ENCODE assay signal across 1 cellular context in genomic region chr4:17489123-17489522, GRCh38.
TF ChIP-seq lines count a peak whose summit lies in the region.

No MANE protein-coding gene starts in this region.

TF ChIP-seq in HepG2, 621 proteins besides CTCF, POLR2A, EP300 and RAD21:
- TF ChIP-seq THAP11 (CRISPR knock-in tag; IDR thresholded peaks at IDR 0.05) (no peak), ZNF598 (CRISPR knock-in tag; IDR thresholded peaks at IDR 0.05; ENCODE audit: borderline replicate concordance) (no peak), ZNF883 (CRISPR knock-in tag; IDR thresholded peaks at IDR 0.05; ENCODE audit: not compliant biosample characterization) (no peak), TCF7L2 (IDR thresholded peaks at IDR 0.05; ENCODE audit: low read depth, low read length) (no peak), ONECUT2 (CRISPR knock-in tag; IDR thresholded peaks at IDR 0.05) (no peak), ARID2 (CRISPR knock-in tag; IDR thresholded peaks at IDR 0.05; ENCODE audit: borderline replicate concordance) (no peak), CREB1 (IDR thresholded peaks at IDR 0.05) (no peak), CREB1 (CRISPR knock-in tag; IDR thresholded peaks at IDR 0.05) (no peak), ZNF570 (CRISPR knock-in tag; IDR thresholded peaks at IDR 0.05; ENCODE audit: borderline replicate concordance) (no peak), GPBP1L1 (CRISPR knock-in tag; IDR thresholded peaks at IDR 0.05) (no peak), MXD4 (CRISPR knock-in tag; IDR thresholded peaks at IDR 0.05) (no peak), ZNF580 (CRISPR knock-in tag; IDR thresholded peaks at IDR 0.05; ENCODE audit: borderline replicate concordance, low read depth) (no peak), CREM (IDR thresholded peaks at IDR 0.05) (no peak), CREM (CRISPR knock-in tag; IDR thresholded peaks at IDR 0.05) (no peak), FLYWCH1 (CRISPR knock-in tag; IDR thresholded peaks at IDR 0.05) (no peak), BRD4 (CRISPR knock-in tag; IDR thresholded peaks at IDR 0.05) (no peak), ZNF556 (CRISPR knock-in tag; IDR thresholded peaks at IDR 0.05; ENCODE audit: borderline replicate concordance) (no peak), ATF1 (CRISPR knock-in tag; IDR thresholded peaks at IDR 0.05) (no peak), ZNF709 (CRISPR knock-in tag; IDR thresholded peaks at IDR 0.05) (no peak), TSC22D2 (CRISPR knock-in tag; IDR thresholded peaks at IDR 0.05; ENCODE audit: borderline replicate concordance) (no peak), HINFP (CRISPR knock-in tag; IDR thresholded peaks at IDR 0.05; ENCODE audit: low read depth) (no peak)
